Comparison of ENCODE assay signal across 8 cellular contexts in the genomic region with DNA sequence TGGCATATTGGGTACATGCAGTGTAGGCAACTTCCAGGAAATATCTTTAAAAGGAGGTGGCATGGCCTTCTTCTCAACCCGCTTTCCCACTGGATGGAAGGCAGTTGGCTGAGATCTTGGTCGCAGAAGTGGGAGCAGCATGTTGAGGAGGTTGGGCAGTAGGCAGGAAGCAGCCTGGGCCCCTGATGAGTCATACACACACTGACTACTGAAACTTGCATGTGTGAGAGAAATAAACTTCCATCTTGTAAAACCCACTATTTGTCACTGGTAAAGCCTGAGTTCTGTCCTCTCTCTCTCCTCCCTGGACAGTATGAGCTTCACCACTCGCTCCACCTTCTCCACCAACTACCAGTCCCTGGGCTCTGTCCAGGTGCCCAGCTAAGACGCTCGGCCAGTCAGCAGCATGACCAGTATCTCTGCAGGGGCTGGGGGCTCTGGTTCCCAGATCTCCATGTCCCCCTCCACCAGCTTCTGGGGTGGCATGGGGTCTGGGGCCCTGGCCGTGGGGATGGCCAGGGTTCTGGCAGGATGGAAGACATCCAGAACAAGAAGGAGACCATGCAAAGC.
A peak's percentile ranks its signal among the peaks of the same experiment; 100 is the strongest.
DNase-seq lines count a peak whose midpoint lies in the region; ATAC-seq and TF ChIP-seq lines count a peak whose summit lies in the region.

No MANE protein-coding gene starts in this region.

- ATAC-seq in GM21390 (IDR thresholded peaks at IDR 0.05; ENCODE audit: unreplicated experiment) = peak; percentile 99
- ATAC-seq in HG03457 (IDR thresholded peaks at IDR 0.05; ENCODE audit: unreplicated experiment) = peak; percentile 91

- intact Hi-C loops in activated T-helper 2 cell treated with anti-CD3 and anti-CD28 coated beads, Interferon-gamma antibody, Interleukin-2, Interleukin-4, amounts not matched to agents 10 μg/mL and 5 μg/mL and 100 μg/mL, durations not matched to agents 14 hours and 24 hours and 36 hours (cut with micrococcal nuclease) = no loop called here

- no peak overlapping the region for H3K4me3 Mint-ChIP-seq in activated T-helper 2 cell treated with anti-CD3 and anti-CD28 coated beads, Interferon-gamma antibody, Interleukin-2, Interleukin-4, amounts not matched to agents 10 μg/mL and 5 μg/mL and 100 μg/mL, durations not matched to agents 14 hours and 24 hours and 36 hours (ENCODE audit: low read depth)

- H3K4me3 ChIP-seq in GM12864 (ENCODE audit: low read depth, low read length) = no peak overlapping the region
- no peak overlapping the region for H3K4me3 ChIP-seq in cardiac fibroblast (replicated peaks in 1 of 2; ENCODE audit: low read depth in 2 of 2, low read length in 2 of 2)

- H3K27me3 Mint-ChIP-seq in activated T-helper 2 cell treated with anti-CD3 and anti-CD28 coated beads, Interferon-gamma antibody, Interleukin-2, Interleukin-4, amounts not matched to agents 10 μg/mL and 5 μg/mL and 100 μg/mL, durations not matched to agents 14 hours and 24 hours and 36 hours (ENCODE audit: low read depth) = peaks cover 3% of the 10 kb centered on the region

- H3K36me3 Mint-ChIP-seq in activated T-helper 2 cell treated with anti-CD3 and anti-CD28 coated beads, Interferon-gamma antibody, Interleukin-2, Interleukin-4, amounts not matched to agents 10 μg/mL and 5 μg/mL and 100 μg/mL, durations not matched to agents 14 hours and 24 hours and 36 hours (ENCODE audit: low read depth) = no peaks in the 10 kb centered on the region

- TF ChIP-seq CTCF in GM12864 (IDR thresholded peaks at IDR 0.05; ENCODE audit: low read depth, low read length, missing control alignments) (no peak), cardiac fibroblast (IDR thresholded peaks at IDR 0.05; ENCODE audit: low read depth, low read length) (no peak)

- H3K9me3 Mint-ChIP-seq in activated T-helper 2 cell treated with anti-CD3 and anti-CD28 coated beads, Interferon-gamma antibody, Interleukin-2, Interleukin-4, amounts not matched to agents 10 μg/mL and 5 μg/mL and 100 μg/mL, durations not matched to agents 14 hours and 24 hours and 36 hours = peaks cover 14% of the 10 kb centered on the region

- DNase-seq in GM12864 (ENCODE audit: low read depth) (peak; percentile 61), cardiac fibroblast (ENCODE audit: low read depth in 2 of 2) (peak; percentile 9 to 35), SHP77 treated with DMSO at 0.1 percent for 48 hours (lab: John Stamatoyannopoulos, UW) (no peak)
- no peak for DNase-seq in activated CD4-positive, alpha-beta T cell treated with anti-CD3 and anti-CD28 coated beads for 4 hours
- no peak for DNase-seq in activated T-helper 2 cell treated with anti-CD3 and anti-CD28 coated beads, Interferon-gamma antibody, Interleukin-2, Interleukin-4, amounts not matched to agents 10 μg/mL and 5 μg/mL and 100 μg/mL, durations not matched to agents 14 hours and 24 hours and 36 hours (ENCODE audit: low spot score)
- no peak for DNase-seq in activated naive CD4-positive, alpha-beta T cell (lab: John Stamatoyannopoulos, UW)

- no peak overlapping the region for H3K27ac Mint-ChIP-seq in activated T-helper 2 cell treated with anti-CD3 and anti-CD28 coated beads, Interferon-gamma antibody, Interleukin-2, Interleukin-4, amounts not matched to agents 10 μg/mL and 5 μg/mL and 100 μg/mL, durations not matched to agents 14 hours and 24 hours and 36 hours

- peaks cover 12% of the 10 kb centered on the region for H3K4me1 Mint-ChIP-seq in activated T-helper 2 cell treated with anti-CD3 and anti-CD28 coated beads, Interferon-gamma antibody, Interleukin-2, Interleukin-4, amounts not matched to agents 10 μg/mL and 5 μg/mL and 100 μg/mL, durations not matched to agents 14 hours and 24 hours and 36 hours (ENCODE audit: low read depth)

Comparison
In these comparisons a context has a peak if more than half of its experiments do, and no peak if none do; other contexts are left out.
1. DNase-seq: peak in GM12864 (single experiment) and cardiac fibroblast (2 of 2); none in SHP77 treated with DMSO at 0.1 percent for 48 hours (single experiment), activated CD4-positive, alpha-beta T cell treated with anti-CD3 and anti-CD28 coated beads for 4 hours (0 of 2), activated T-helper 2 cell treated with anti-CD3 and anti-CD28 coated beads, Interferon-gamma antibody, Interleukin-2, Interleukin-4, amounts not matched to agents 10 μg/mL and 5 μg/mL and 100 μg/mL, durations not matched to agents 14 hours and 24 hours and 36 hours (single experiment) and activated naive CD4-positive, alpha-beta T cell (0 of 4).